In genomic region chr9:108410161-108410560, GRCh38 we compare ENCODE assay signal across 21 cellular contexts.
DNase-seq lines count a peak whose midpoint lies in the region; ATAC-seq, FAIRE-seq and TF ChIP-seq lines count a peak whose summit lies in the region.
"Had no signal": no experiment of that assay in that cellular context is flagged by ENCODE, and none has a peak within 500 bp of the region (broad histone marks: within the 10 kb centered on the region; RNA-seq: fewer than 3 reads in every experiment).

No MANE protein-coding gene starts in this region.

- intact Hi-C loops in dorsolateral prefrontal cortex (cut with DNase I) (loop anchor here in 1 of 2 donors (5.0 kb wide), 1 partner anchor 157 kb away; no protein-coding TSS in a partner anchor), lower leg skin (cut with DNase I; ENCODE audit: low total_unique reads) (no loop called here), sigmoid colon (cut with DNase I) (no loop called here)

- no peak overlapping the region for H3K27ac ChIP-seq in dorsolateral prefrontal cortex
- no peak overlapping the region for H3K27ac ChIP-seq in sigmoid colon
- H3K27ac ChIP-seq: A549, BLaER1 had no signal

- FAIRE-seq in GM19239 (lab: Jason Lieb, UNC) = no peak
- FAIRE-seq: HepG2 had no signal

- H3K4me3 ChIP-seq in dorsolateral prefrontal cortex (no peak overlapping the region), lower leg skin (ENCODE audit: low read depth, poor library complexity, severe bottlenecking) (no peak overlapping the region), sigmoid colon (no peak overlapping the region)
- H3K4me3 ChIP-seq: A549, BLaER1 had no signal

- no peaks in the 10 kb centered on the region for H3K9me3 ChIP-seq in sigmoid colon
- H3K9me3 ChIP-seq: A549, BLaER1 had no signal

- H3K36me3 Mint-ChIP-seq in HFFc6 (ENCODE audit: low read depth) (no peaks in the 10 kb centered on the region), osteocyte (ENCODE audit: unreplicated experiment) (no peaks in the 10 kb centered on the region)
- H3K36me3 Mint-ChIP-seq: CD8-positive, alpha-beta memory T cell had no signal

- TF ChIP-seq POLR2A in lower leg skin (IDR thresholded peaks at IDR 0.05) (no peak), sigmoid colon (IDR thresholded peaks at IDR 0.05) (no peak)

- H3K36me3 ChIP-seq in sigmoid colon = no peaks in the 10 kb centered on the region
- H3K36me3 ChIP-seq: BLaER1 had no signal

- H3K27me3 Mint-ChIP-seq in HFFc6 (ENCODE audit: insufficient read depth) = peaks cover 12% of the 10 kb centered on the region
- H3K27me3 Mint-ChIP-seq in osteocyte (ENCODE audit: unreplicated experiment) = no peaks in the 10 kb centered on the region
- H3K27me3 Mint-ChIP-seq: CD8-positive, alpha-beta memory T cell had no signal

- H3K4me1 ChIP-seq in sigmoid colon = peaks cover 0 to 7% (median 7%) of the 10 kb centered on the region in 4 donors
- H3K4me1 ChIP-seq: A549, BLaER1 had no signal

- TF ChIP-seq EP300 in sigmoid colon (IDR thresholded peaks at IDR 0.05) = no peak

- H3K27ac Mint-ChIP-seq in HFFc6 = no peak overlapping the region
- H3K27ac Mint-ChIP-seq in osteocyte (ENCODE audit: unreplicated experiment) = no peak overlapping the region
- H3K27ac Mint-ChIP-seq: CD8-positive, alpha-beta memory T cell had no signal

- ATAC-seq in stimulated activated naive CD8-positive, alpha-beta T cell treated with anti-CD3 and anti-CD28 coated beads, Interleukin-15, Interleukin-2, amounts not matched to agents 100 U/mL and 50 U/mL, for 24 hours = no peak
- ATAC-seq: A549, HepG2 had no signal

- DNase-seq in HFFc6 (no peak), RKO (ENCODE audit: low spot score) (peak; percentile 19), dorsolateral prefrontal cortex (no peak), osteocyte (ENCODE audit: extremely low spot score, unreplicated experiment) (no peak), lower leg skin (ENCODE audit: low spot score in 2 of 2) (no peak), sigmoid colon (no peak), GM19239 (ENCODE audit: insufficient read length, low spot score) (no peak)
- DNase-seq in stimulated activated naive CD8-positive, alpha-beta T cell treated with anti-CD3 and anti-CD28 coated beads, Interleukin-15, Interleukin-2, amounts not matched to agents 100 U/mL and 50 U/mL, for 24 hours = no peak
- DNase-seq: CD8-positive, alpha-beta memory T cell; DMS79 treated with DMSO at 0.1 percent for 48 hours; H7; KG1; NCI-H1417 treated with DMSO at 0.1 percent for 48 hours; NCI-H187 treated with DMSO at 0.1 percent for 48 hours; NCI-H2227 treated with DMSO at 0.1 percent for 48 hours; NCI-H510A treated with DMSO at 0.1 percent for 48 hours; NCI-H774; Right ventricle myocardium superior had no signal

- H3K9me3 Mint-ChIP-seq in HFFc6 (no peaks in the 10 kb centered on the region; the same call in 1 of the 2 replicates), osteocyte (ENCODE audit: unreplicated experiment) (no peaks in the 10 kb centered on the region)

- TF ChIP-seq CTCF in HFFc6 (IDR thresholded peaks at IDR 0.05) (0 out of 2 replicates have a peak, but pooled peaks have one; percentile 28), dorsolateral prefrontal cortex (IDR thresholded peaks at IDR 0.05 in 54 of 56, conservative IDR thresholded peaks at IDR 0.05 in 2 of 56; ENCODE audit: low read depth in 1 of 56, partially characterized antibody in 56 of 56) (peak in 43 of 56 donors; percentile 18 to 74 (median 40)), osteocyte (IDR thresholded peaks at IDR 0.05) (peak; percentile 37), lower leg skin (IDR thresholded peaks at IDR 0.05) (no peak), sigmoid colon (IDR thresholded peaks at IDR 0.05) (no peak)

- H3K27me3 ChIP-seq in dorsolateral prefrontal cortex (peaks cover 0 to 6% (median 0%) of the 10 kb centered on the region in 45 donors), sigmoid colon (no peaks in the 10 kb centered on the region)
- H3K27me3 ChIP-seq: BLaER1 had no signal

- H3K4me3 Mint-ChIP-seq in HFFc6 = no peak overlapping the region
- no peak overlapping the region for H3K4me3 Mint-ChIP-seq in osteocyte (ENCODE audit: unreplicated experiment)
- H3K4me3 Mint-ChIP-seq: CD8-positive, alpha-beta memory T cell had no signal

- H3K4me1 Mint-ChIP-seq in HFFc6 (ENCODE audit: low read depth) (no peaks in the 10 kb centered on the region), osteocyte (ENCODE audit: unreplicated experiment) (peaks cover 5% of the 10 kb centered on the region)
- H3K4me1 Mint-ChIP-seq: CD8-positive, alpha-beta memory T cell had no signal

- WGBS in lower leg skin, 2 donors = 57 to 59% methylated on average over 1 of the region's 1 CpG
- WGBS in sigmoid colon, 2 donors = 85 to 97% methylated on average over 1 of the region's 1 CpG

Comparison
In these comparisons a context has a peak if more than half of its experiments do, and no peak if none do; other contexts are left out.
1. CTCF ChIP-seq: peak in HFFc6 (single experiment), dorsolateral prefrontal cortex (43 of 56) and osteocyte (single experiment); none in lower leg skin (0 of 3) and sigmoid colon (0 of 4).